8 cellular contexts compared by ENCODE assay signal in genomic region chr6:137271245-137272183, GRCh38. TPM values are rescaled to one million over a fixed set of nuclear protein-coding genes. Genes with fewer than 3 reads are reported as not detected.
A peak's percentile ranks its signal among the peaks of the same experiment; 100 is the strongest.
DNase-seq lines count a peak whose midpoint lies in the region; ATAC-seq, FAIRE-seq and TF ChIP-seq lines count a peak whose summit lies in the region.

No MANE protein-coding gene starts in this region.

- H3K4me3 ChIP-seq in Peyer's patch (no peak overlapping the region), mucosa of descending colon (no peak overlapping the region)

- POLR2A ChIA-PET in activated CD4-positive, alpha-beta T cell treated with anti-CD3 and anti-CD28 coated beads for 36 hours (lab: Charles Lee): no interaction called here

- no peaks in the 10 kb centered on the region for H3K36me3 ChIP-seq in Peyer's patch
- no peaks in the 10 kb centered on the region for H3K36me3 ChIP-seq in mucosa of descending colon (ENCODE audit: low read depth)

- H3K36me3 Mint-ChIP-seq in activated CD4-positive, alpha-beta T cell treated with anti-CD3 and anti-CD28 coated beads for 36 hours (ENCODE audit: low read depth): no peaks in the 10 kb centered on the region

- no peak overlapping the region for H3K4me3 Mint-ChIP-seq in activated CD4-positive, alpha-beta T cell treated with anti-CD3 and anti-CD28 coated beads for 36 hours

- peak; percentile 54 to 96 (median 93) for TF ChIP-seq CTCF in Peyer's patch (IDR thresholded peaks at IDR 0.05)
- peak; percentile 81 for TF ChIP-seq CTCF in mucosa of descending colon (IDR thresholded peaks at IDR 0.05)

- H3K9me3 ChIP-seq in Peyer's patch: no peaks in the 10 kb centered on the region
- no peaks in the 10 kb centered on the region for H3K9me3 ChIP-seq in mucosa of descending colon

- no peak for TF ChIP-seq POLR2A in Peyer's patch (IDR thresholded peaks at IDR 0.05)

- H3K9me3 Mint-ChIP-seq in activated CD4-positive, alpha-beta T cell treated with anti-CD3 and anti-CD28 coated beads for 36 hours (ENCODE audit: low read depth): no peaks in the 10 kb centered on the region

- DNase-seq in activated CD4-positive, alpha-beta T cell treated with anti-CD3 and anti-CD28 coated beads for 36 hours: no peak
- no peak for DNase-seq in activated CD4-positive, alpha-beta T cell treated with anti-CD3 and anti-CD28 coated beads for 4 hours
- DNase-seq in HPDE6-E6E7 (ENCODE audit: extremely low spot score) (peak; percentile 27), Peyer's patch (no peak), mucosa of descending colon (peak in 1 of 3 donors; percentile 48)

- peak; percentile 92 for FAIRE-seq in endometrium (lab: Jason Lieb, UNC)

- H3K27me3 ChIP-seq in Peyer's patch: no peaks in the 10 kb centered on the region

- peaks cover 3% of the 10 kb centered on the region for H3K4me1 Mint-ChIP-seq in activated CD4-positive, alpha-beta T cell treated with anti-CD3 and anti-CD28 coated beads for 36 hours

- intact Hi-C loops in activated CD4-positive, alpha-beta T cell treated with anti-CD3 and anti-CD28 coated beads for 36 hours (cut with DNase I, micrococcal nuclease): loop anchor here (1.0 to 5.0 kb wide), 5 partner anchors 43 to 370 kb away; no protein-coding TSS in a partner anchor
- intact Hi-C loops in mucosa of descending colon (cut with DNase I, micrococcal nuclease): no loop called here

- ATAC-seq in activated CD4-positive, alpha-beta T cell treated with anti-CD3 and anti-CD28 coated beads for 36 hours: peak; percentile 51
- ATAC-seq in mucosa of descending colon (peak; percentile 75), GM18511 (IDR thresholded peaks at IDR 0.05; ENCODE audit: unreplicated experiment) (no peak), HG02763 (IDR thresholded peaks at IDR 0.05; ENCODE audit: unreplicated experiment) (no peak)

- CTCF ChIA-PET in activated CD4-positive, alpha-beta T cell treated with anti-CD3 and anti-CD28 coated beads for 36 hours (lab: Charles Lee): interaction anchor here (0.6 to 3.0 kb wide), 18 partner anchors 9 to 359 kb away, joined by 3 to 18 read pairs (median 4); no protein-coding TSS in a partner anchor

- H3K27me3 Mint-ChIP-seq in activated CD4-positive, alpha-beta T cell treated with anti-CD3 and anti-CD28 coated beads for 36 hours: peaks cover 8% of the 10 kb centered on the region

- no peak overlapping the region for H3K27ac Mint-ChIP-seq in activated CD4-positive, alpha-beta T cell treated with anti-CD3 and anti-CD28 coated beads for 36 hours

- no peak overlapping the region for H3K27ac ChIP-seq in Peyer's patch

- no peaks in the 10 kb centered on the region for H3K4me1 ChIP-seq in Peyer's patch
- H3K4me1 ChIP-seq in mucosa of descending colon (ENCODE audit: low read depth): no peaks in the 10 kb centered on the region

RNA-seq across cellular contexts. Expression of gene IFNGR1, which starts 52.3 kb away (rescaled TPM):
- 10 to 100 TPM; 19.3 to 20.8 TPM for total RNA-seq in activated CD4-positive, alpha-beta T cell treated with anti-CD3 and anti-CD28 coated beads for 36 hours
- total RNA-seq in Peyer's patch (100 to 1,000 TPM in 1 of 4 donors, 10 to 100 TPM in 3; 44.6 to 136 (median 75.6) TPM), mucosa of descending colon (100 to 1,000 TPM in 1 of 3 donors, 10 to 100 TPM in 2; 77.1 to 133 (median 97.6) TPM)

Comparison
In these comparisons a context has a peak if more than half of its experiments do, and no peak if none do; other contexts are left out.
1. ATAC-seq: peak in activated CD4-positive, alpha-beta T cell treated with anti-CD3 and anti-CD28 coated beads for 36 hours (single experiment) and mucosa of descending colon (single experiment); none in GM18511 (single experiment) and HG02763 (single experiment).
2. intact Hi-C loops: an anchor here in activated CD4-positive, alpha-beta T cell treated with anti-CD3 and anti-CD28 coated beads for 36 hours (1.0 to 5.0 kb wide); none called in mucosa of descending colon.